In genomic region chr3:13637953-13638352, GRCh38 we compare ENCODE assay signal across 35 cellular contexts.
"Had no signal": no experiment of that assay in that cellular context is flagged by ENCODE, and none has a peak within 500 bp of the region (broad histone marks: within the 10 kb centered on the region; RNA-seq: fewer than 3 reads in every experiment).

No MANE protein-coding gene starts in this region.

- FAIRE-seq: astrocyte, TTC549 had no signal

- H3K4me1 ChIP-seq: adrenal gland, body of pancreas, breast epithelium had no signal

- DNase-seq: activated B cell treated with CpG ODN at 0.5 μM for 24 hours; activated CD4-positive, alpha-beta memory T cell treated with anti-CD3 and anti-CD28 coated beads for 36 hours; activated CD4-positive, alpha-beta T cell treated with anti-CD3 and anti-CD28 coated beads for 4 hours; activated CD4-positive, alpha-beta T cell treated with anti-CD3 and anti-CD28 coated beads, Interleukin-2, amount 10 ng/mL, durations not matched to agents 24 days and 14 days; activated CD4-positive, CD25-positive, alpha-beta regulatory T cell treated with anti-CD3 and anti-CD28 coated beads, Interleukin-2, amount 50 U/mL, for 72 hours; activated CD8-positive, alpha-beta memory T cell treated with anti-CD3 and anti-CD28 coated beads, Interleukin-2, amount 50 U/mL, for 4 hours; activated CD8-positive, alpha-beta T cell treated with anti-CD3 and anti-CD28 coated beads for 36 hours; activated effector memory CD4-positive, alpha-beta T cell treated with anti-CD3 and anti-CD28 coated beads, Interleukin-2, amount 50 U/mL, for 16 hours; activated gamma-delta T cell treated with Interleukin-2 at 50 U/mL for 16 hours; activated naive CD4-positive, alpha-beta T cell; activated naive CD4-positive, alpha-beta T cell treated with anti-CD3 and anti-CD28 coated beads for 36 hours; activated naive CD4-positive, alpha-beta T cell treated with anti-CD3 and anti-CD28 coated beads, Interleukin-2, amount 50 U/mL, for 16 hours; activated naive CD8-positive, alpha-beta T cell treated with anti-CD3 and anti-CD28 coated beads for 36 hours; activated T-cell treated with anti-CD3 and anti-CD28 coated beads for 4 hours; activated T-cell treated with anti-CD3 and anti-CD28 coated beads, Interleukin-2, amount 50 U/mL, for 1 hour; activated T-cell treated with anti-CD3 and anti-CD28 coated beads, Interleukin-2, amount 50 U/mL, for 4 hours; activated T-cell treated with anti-CD3 and anti-CD28 coated beads, Interleukin-2, amount 50 U/mL, for 72 hours; adrenal gland; amniotic stem cell; aorta; body of pancreas; brain microvascular endothelial cell; central memory CD4-positive, alpha-beta T cell; T-helper 1 cell; T-helper 2 cell; T-helper 9 cell had no signal

- H3K27me3 Mint-ChIP-seq: activated B cell treated with CpG ODN at 0.5 μM for 24 hours; activated CD4-positive, alpha-beta memory T cell treated with anti-CD3 and anti-CD28 coated beads for 36 hours; activated CD4-positive, alpha-beta T cell treated with anti-CD3 and anti-CD28 coated beads, Interleukin-2, amount 10 ng/mL, durations not matched to agents 24 days and 14 days; activated CD8-positive, alpha-beta T cell treated with anti-CD3 and anti-CD28 coated beads for 36 hours; activated naive CD8-positive, alpha-beta T cell treated with anti-CD3 and anti-CD28 coated beads for 36 hours; activated T-helper 17 cell treated with anti-CD3 and anti-CD28 coated beads, Interleukin-2, amount 50 U/mL, for 72 hours had no signal

- H3K27ac Mint-ChIP-seq: activated B cell treated with CpG ODN at 0.5 μM for 24 hours; activated CD4-positive, alpha-beta memory T cell treated with anti-CD3 and anti-CD28 coated beads for 36 hours; activated CD4-positive, alpha-beta T cell treated with anti-CD3 and anti-CD28 coated beads, Interleukin-2, amount 10 ng/mL, durations not matched to agents 24 days and 14 days; activated CD8-positive, alpha-beta T cell treated with anti-CD3 and anti-CD28 coated beads for 36 hours; activated naive CD4-positive, alpha-beta T cell treated with anti-CD3 and anti-CD28 coated beads for 36 hours; activated naive CD4-positive, alpha-beta T cell treated with anti-CD3 and anti-CD28 coated beads, Interleukin-2, amount 50 U/mL, for 72 hours; activated naive CD8-positive, alpha-beta T cell treated with anti-CD3 and anti-CD28 coated beads for 36 hours; activated T-cell treated with anti-CD3 and anti-CD28 coated beads, Interleukin-2, amount 50 U/mL, for 72 hours; activated T-helper 1 cell treated with anti-CD3 and anti-CD28 coated beads, Interleukin-12 subunit alpha, Interleukin-12 subunit beta, Interleukin-2, Interleukin-4 antibody, amounts not matched to agents 30 ng/mL and 10 ng/mL and 1 ng/mL, durations not matched to agents 14 hours and 24 hours and 36 hours; activated T-helper 17 cell treated with anti-CD3 and anti-CD28 coated beads, Interleukin-2, amount 50 U/mL, for 72 hours; T-helper 1 cell treated with Interleukin-12 subunit alpha and Interleukin-12 subunit beta and Interleukin-4 antibody, amounts not matched to agents 30 μg/mL and 1 μg/mL, for 36 hours; T-helper 2 cell treated with Interferon-gamma antibody and Interleukin-4, amounts not matched to agents 5 μg/mL and 100 μg/mL, for 36 hours had no signal

- H3K27me3 ChIP-seq: adrenal gland, body of pancreas, brain microvascular endothelial cell, breast epithelium had no signal

- H3K4me1 Mint-ChIP-seq: activated B cell treated with CpG ODN at 0.5 μM for 24 hours; activated CD4-positive, alpha-beta T cell treated with anti-CD3 and anti-CD28 coated beads, Interleukin-2, amount 10 ng/mL, durations not matched to agents 24 days and 14 days; activated naive CD8-positive, alpha-beta T cell treated with anti-CD3 and anti-CD28 coated beads for 36 hours; activated T-helper 17 cell treated with anti-CD3 and anti-CD28 coated beads, Interleukin-2, amount 50 U/mL, for 72 hours had no signal

- H3K4me3 ChIP-seq: adrenal gland, body of pancreas, breast epithelium had no signal

- H3K9me3 ChIP-seq: adrenal gland, body of pancreas, breast epithelium had no signal

- ATAC-seq: activated CD8-positive, alpha-beta T cell treated with anti-CD3 and anti-CD28 coated beads for 36 hours; activated naive CD4-positive, alpha-beta T cell treated with anti-CD3 and anti-CD28 coated beads, Interleukin-2, amount 50 U/mL, for 72 hours; activated T-cell treated with anti-CD3 and anti-CD28 coated beads, Interleukin-2, amount 50 U/mL, for 4 hours; activated T-cell treated with anti-CD3 and anti-CD28 coated beads, Interleukin-2, amount 50 U/mL, for 72 hours; activated T-helper 17 cell treated with anti-CD3 and anti-CD28 coated beads, Interleukin-2, amount 50 U/mL, for 72 hours; body of pancreas had no signal

- H3K36me3 ChIP-seq: adrenal gland, brain microvascular endothelial cell, breast epithelium had no signal

- H3K27ac ChIP-seq: adrenal gland, body of pancreas, brain microvascular endothelial cell, VCaP had no signal

- H3K9me3 Mint-ChIP-seq: activated B cell treated with CpG ODN at 0.5 μM for 24 hours; activated CD4-positive, alpha-beta memory T cell treated with anti-CD3 and anti-CD28 coated beads for 36 hours; activated CD4-positive, alpha-beta T cell treated with anti-CD3 and anti-CD28 coated beads, Interleukin-2, amount 10 ng/mL, durations not matched to agents 24 days and 14 days; activated CD8-positive, alpha-beta T cell treated with anti-CD3 and anti-CD28 coated beads for 36 hours; activated naive CD4-positive, alpha-beta T cell treated with anti-CD3 and anti-CD28 coated beads for 36 hours; activated naive CD4-positive, alpha-beta T cell treated with anti-CD3 and anti-CD28 coated beads, Interleukin-2, amount 50 U/mL, for 72 hours; activated naive CD8-positive, alpha-beta T cell treated with anti-CD3 and anti-CD28 coated beads for 36 hours; activated T-cell treated with anti-CD3 and anti-CD28 coated beads, Interleukin-2, amount 50 U/mL, for 4 hours; activated T-cell treated with anti-CD3 and anti-CD28 coated beads, Interleukin-2, amount 50 U/mL, for 72 hours; activated T-helper 1 cell treated with anti-CD3 and anti-CD28 coated beads, Interleukin-12 subunit alpha, Interleukin-12 subunit beta, Interleukin-2, Interleukin-4 antibody, amounts not matched to agents 30 ng/mL and 10 ng/mL and 1 ng/mL, durations not matched to agents 14 hours and 24 hours and 36 hours; activated T-helper 17 cell treated with anti-CD3 and anti-CD28 coated beads, Interleukin-2, amount 50 U/mL, for 72 hours; T-helper 1 cell treated with Interleukin-12 subunit alpha and Interleukin-12 subunit beta and Interleukin-4 antibody, amounts not matched to agents 30 μg/mL and 1 μg/mL, for 36 hours; T-helper 2 cell treated with Interferon-gamma antibody and Interleukin-4, amounts not matched to agents 5 μg/mL and 100 μg/mL, for 36 hours had no signal

- H3K4me3 Mint-ChIP-seq: activated B cell treated with CpG ODN at 0.5 μM for 24 hours; activated CD4-positive, alpha-beta memory T cell treated with anti-CD3 and anti-CD28 coated beads for 36 hours; activated CD4-positive, alpha-beta T cell treated with anti-CD3 and anti-CD28 coated beads, Interleukin-2, amount 10 ng/mL, durations not matched to agents 24 days and 14 days; activated CD8-positive, alpha-beta T cell treated with anti-CD3 and anti-CD28 coated beads for 36 hours; activated naive CD4-positive, alpha-beta T cell treated with anti-CD3 and anti-CD28 coated beads for 36 hours; activated naive CD8-positive, alpha-beta T cell treated with anti-CD3 and anti-CD28 coated beads for 36 hours; activated T-cell treated with anti-CD3 and anti-CD28 coated beads, Interleukin-2, amount 50 U/mL, for 4 hours; activated T-cell treated with anti-CD3 and anti-CD28 coated beads, Interleukin-2, amount 50 U/mL, for 72 hours; activated T-helper 1 cell treated with anti-CD3 and anti-CD28 coated beads, Interleukin-12 subunit alpha, Interleukin-12 subunit beta, Interleukin-2, Interleukin-4 antibody, amounts not matched to agents 30 ng/mL and 10 ng/mL and 1 ng/mL, durations not matched to agents 14 hours and 24 hours and 36 hours; activated T-helper 17 cell treated with anti-CD3 and anti-CD28 coated beads, Interleukin-2, amount 50 U/mL, for 72 hours; T-helper 1 cell treated with Interleukin-12 subunit alpha and Interleukin-12 subunit beta and Interleukin-4 antibody, amounts not matched to agents 30 μg/mL and 1 μg/mL, for 36 hours; T-helper 2 cell treated with Interferon-gamma antibody and Interleukin-4, amounts not matched to agents 5 μg/mL and 100 μg/mL, for 36 hours had no signal

- H3K36me3 Mint-ChIP-seq: activated CD4-positive, alpha-beta memory T cell treated with anti-CD3 and anti-CD28 coated beads for 36 hours; activated naive CD4-positive, alpha-beta T cell treated with anti-CD3 and anti-CD28 coated beads, Interleukin-2, amount 50 U/mL, for 72 hours; activated naive CD8-positive, alpha-beta T cell treated with anti-CD3 and anti-CD28 coated beads for 36 hours had no signal
